8 cellular contexts compared by ENCODE assay signal in the genomic region with DNA sequence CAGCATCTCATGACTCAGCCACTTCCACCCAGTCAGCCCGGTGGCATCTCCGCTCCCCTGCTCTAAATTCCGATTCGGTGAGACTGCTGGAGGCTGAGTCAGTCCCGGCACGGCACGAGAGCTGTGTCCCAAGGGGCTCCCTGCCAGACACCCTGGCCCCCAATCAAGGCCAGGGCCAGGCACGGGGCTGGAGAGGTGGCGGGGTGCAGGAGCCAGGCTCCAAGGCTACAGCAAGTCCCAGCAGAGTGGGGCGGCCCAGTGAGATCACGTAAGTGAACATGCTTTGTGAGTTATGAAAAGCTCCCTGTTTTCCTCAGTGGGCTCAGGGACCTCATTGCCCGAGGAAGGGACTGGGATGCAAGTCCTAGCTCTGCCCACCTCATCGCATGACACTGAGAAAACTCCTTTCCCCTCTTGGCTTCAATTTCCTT. TPM values are rescaled to one million over a fixed set of nuclear protein-coding genes. Genes with fewer than 3 reads are reported as not detected.
A peak's percentile ranks its signal among the peaks of the same experiment; 100 is the strongest.
DNase-seq lines count a peak whose midpoint lies in the region; ATAC-seq, FAIRE-seq and TF ChIP-seq lines count a peak whose summit lies in the region.

No MANE protein-coding gene starts in this region.

- BruUV-seq in K562 (replicated peaks; lab: Mats Ljungman, UMichigan): no TSS peak

- no peaks in the 10 kb centered on the region for H3K27me3 ChIP-seq in K562 (ENCODE audit: control insufficient read depth in 2 of 2, insufficient read depth in 2 of 2, low read length in 2 of 2)
- no peaks in the 10 kb centered on the region for H3K27me3 ChIP-seq in testis

- no peak overlapping the region for H3K4me3 ChIP-seq in K562
- no peak overlapping the region for H3K4me3 ChIP-seq in testis

- H4K20me1 ChIP-seq in K562 (replicated peaks; ENCODE audit: control insufficient read depth, insufficient read depth, low read length): no peaks in the 10 kb centered on the region

- peak overlapping the region; percentile 1; the same call in 1 of the 2 replicates for H3K4me2 ChIP-seq in K562 (ENCODE audit: insufficient read depth, low read length)

- H3K4me1 ChIP-seq in K562 (replicated peaks in 1 of 2; ENCODE audit: control insufficient read depth in 2 of 2, insufficient read depth in 2 of 2, low read length in 2 of 2) (peaks cover 43 to 72% of the 10 kb centered on the region in 2 experiments), testis (peaks cover 49% of the 10 kb centered on the region)

- TF ChIP-seq CTCF in K562 (IDR thresholded peaks at IDR 0.05 in 2 of 3, conservative IDR thresholded peaks at IDR 0.05 in 1 of 3; ENCODE audit: insufficient read depth in 2 of 3, low read depth in 1 of 3, low read length in 3 of 3) (no peak), testis (IDR thresholded peaks at IDR 0.05) (no peak)

- no peak overlapping the region for H2AFZ ChIP-seq in K562 (ENCODE audit: low read depth, low read length)

- WGBS in K562 (ENCODE audit: insufficient coverage, low coverage, missing lambda C conversion rate): 26% methylated on average over 13 of the region's 13 CpGs
- 30 to 35% methylated on average over 12 to 13 of the region's 13 CpGs for WGBS in testis, 2 donors

- POLR2A ChIA-PET in K562 (lab: Yijun Ruan, JAX): interaction anchor here (0.5 to 2.3 kb wide), 11 partner anchors 9 to 227 kb away, joined by 3 to 14 read pairs (median 3); a partner anchor contains a TSS

- H3K9me1 ChIP-seq in K562 (ENCODE audit: control insufficient read depth, insufficient read depth, low read length): no peaks in the 10 kb centered on the region

- CTCF ChIA-PET in K562 (lab: Yijun Ruan, JAX; ENCODE audit: low intra/inter-chr PET ratio): no interaction called here

- ATAC-seq in K562 (peak; percentile 4; the same call in 2 of the 3 replicates), GM18868 (IDR thresholded peaks at IDR 0.05; ENCODE audit: unreplicated experiment) (no peak), HG02852 (IDR thresholded peaks at IDR 0.05; ENCODE audit: unreplicated experiment) (no peak)

- in situ Hi-C loops in K562 (cut with MboI): no loop called here

- no peak for TF ChIP-seq POLR2A in K562 (conservative IDR thresholded peaks at IDR 0.05)
- no peak for TF ChIP-seq POLR2A in testis (IDR thresholded peaks at IDR 0.05)

- peak; percentile 51 for FAIRE-seq in K562 (lab: Jason Lieb, UNC)

- no peak for TF ChIP-seq RAD21 in K562 (CRISPR knock-in tag; conservative IDR thresholded peaks at IDR 0.05 in 1 of 2, IDR thresholded peaks at IDR 0.05 in 1 of 2)

- H3K27ac ChIP-seq in K562 (ENCODE audit: extremely low read depth, low read depth, low read length) (no peak overlapping the region), testis (peak overlapping the region; percentile 6 to 97)

- DNase-seq in HPDE6-E6E7 (ENCODE audit: extremely low spot score) (peak; percentile 94), K562 (ENCODE audit: extremely low read depth in 1 of 4, low spot score in 3 of 4) (peak in 2 of 4 experiments; percentile 53 to 55), iris pigment epithelial cell (ENCODE audit: low read depth) (peak; percentile 98), testis (peak; percentile 60), SK-N-DZ (ENCODE audit: low spot score) (no peak), SKM-1 (lab: John Stamatoyannopoulos, UW; ENCODE audit: unreplicated experiment) (no peak)

- H3K36me3 ChIP-seq in K562 (ENCODE audit: control insufficient read depth, insufficient read depth, low read length) (peaks cover 14% of the 10 kb centered on the region; the same call in 1 of the 3 replicates), testis (ENCODE audit: low read depth, missing control alignments) (no peaks in the 10 kb centered on the region)

- no peaks in the 10 kb centered on the region for H3K9me3 ChIP-seq in K562 (replicated peaks; ENCODE audit: control insufficient read depth, insufficient read depth, low read depth, low read length)
- H3K9me3 ChIP-seq in testis: no peaks in the 10 kb centered on the region

- peak overlapping the region in 1 of 2 experiments; percentile 84; a peak in 3 of 4 replicates for H3K9ac ChIP-seq in K562 (ENCODE audit: insufficient read depth in 1 of 2, low read depth in 2 of 2, low read length in 2 of 2)

- intact Hi-C loops in K562 (cut with micrococcal nuclease): no loop called here
- intact Hi-C loops in testis (cut with DNase I; ENCODE audit: low total_unique reads): no loop called here

- TF ChIP-seq EP300 in K562 (IDR thresholded peaks at IDR 0.05; ENCODE audit: low read length): no peak

- H3K79me2 ChIP-seq in K562 (ENCODE audit: control insufficient read depth, insufficient read depth, low read length): peaks cover 31% of the 10 kb centered on the region

RNA-seq across cellular contexts. Expression of a gene that starts 3.0 kb away (rescaled TPM):
- total RNA-seq in K562 (2011; cell fraction: chromatin; rRNA removed; ENCODE audit: low replicate concordance): 10.7 and 38.4 TPM in 2 replicates
- 35.5 and 41.9 TPM in 2 replicates for total RNA-seq in K562 (2011; cell fraction: nucleolus; rRNA removed)
- total RNA-seq in K562 (2011; cell fraction: nucleoplasm; rRNA removed): 27.5 and 27.9 TPM in 2 replicates
- total RNA-seq in K562 (2014; rRNA removed) (6.6 and 11.1 TPM in 2 replicates), K562 (2014; rRNA removed; fragmentation: Illumina TruSeq; extraction: Trizol) (7.2 and 10.6 TPM in 2 replicates), K562 (2015; rRNA removed; fragmentation: Illumina TruSeq; extraction: Trizol) (12.8 and 14.3 TPM in 2 replicates), K562 (2021) (34.5 and 35.9 TPM in 2 replicates), testis (10 to 100 TPM; 54.4 to 54.8 TPM)
- polyA plus RNA-seq in K562 (2011; rRNA removed) (18.9 and 34.0 TPM in 2 replicates), K562 (2014; fragmentation: Illumina TruSeq; extraction: Trizol) (31.7 and 40.6 TPM in 2 replicates), K562 (2014; fragmentation: Nextera tagmentation; extraction: Ambion mirVana) (1 to 10 TPM; 3.6 to 4.6 TPM), K562 (2014; rRNA removed) (26.6 and 31.3 TPM in 2 replicates), testis (ENCODE audit: insufficient read depth, low read depth, low replicate concordance) (89.2 TPM)
- polyA plus RNA-seq in K562 (2011; cell fraction: cytosol; rRNA removed): 54.6 and 96.4 TPM in 2 replicates
- 44.1 and 53.6 TPM in 2 replicates for polyA plus RNA-seq in K562 (2011; cell fraction: nucleus; rRNA removed)
- polyA plus RNA-seq in K562 (2012): 26.5 and 54.0 TPM in 2 replicates
- polyA minus RNA-seq in K562 (2011; rRNA and poly(A)+ RNA removed): 9.8 and 12.4 TPM in 2 replicates
- polyA minus RNA-seq in K562 (2011; cell fraction: cytosol; rRNA and poly(A)+ RNA removed): 20.2 and 22.9 TPM in 2 replicates
- polyA minus RNA-seq in K562 (2011; cell fraction: nucleus; rRNA and poly(A)+ RNA removed): 18.7 and 26.1 TPM in 2 replicates
- polyA plus RNA-seq in SK-N-DZ (2014; cell fraction: cytosol; rRNA removed): 13.3 and 20.3 TPM in 2 replicates
- polyA plus RNA-seq in SK-N-DZ (2014; cell fraction: nucleus; rRNA removed): 9.9 and 10.5 TPM in 2 replicates

RNA-seq across cellular contexts. Expression of a gene that starts 3.4 kb away (rescaled TPM):
- 7.1 and 14.3 TPM in 2 replicates for total RNA-seq in K562 (2011; cell fraction: chromatin; rRNA removed; ENCODE audit: low replicate concordance)
- 10.8 and 17.7 TPM in 2 replicates for total RNA-seq in K562 (2011; cell fraction: nucleolus; rRNA removed)
- total RNA-seq in K562 (2011; cell fraction: nucleoplasm; rRNA removed): 6.3 and 10.6 TPM in 2 replicates
- 189 and 200 TPM in 2 replicates for total RNA-seq in K562 (2014; rRNA removed)
- total RNA-seq in K562 (2014; rRNA removed; fragmentation: Illumina TruSeq; extraction: Trizol): 25.2 and 30.3 TPM in 2 replicates
- 124 and 127 TPM in 2 replicates for total RNA-seq in K562 (2015; rRNA removed; fragmentation: Illumina TruSeq; extraction: Trizol)
- 92.2 and 92.9 TPM in 2 replicates for total RNA-seq in K562 (2021)
- 32.6 and 40.4 TPM in 2 replicates for polyA plus RNA-seq in K562 (2011; rRNA removed)
- 58.8 and 72.4 TPM in 2 replicates for polyA plus RNA-seq in K562 (2011; cell fraction: cytosol; rRNA removed)
- polyA plus RNA-seq in K562 (2011; cell fraction: nucleus; rRNA removed): 44.8 and 52.7 TPM in 2 replicates
- 130 and 155 TPM in 2 replicates for polyA plus RNA-seq in K562 (2012)
- polyA plus RNA-seq in K562 (2014; fragmentation: Illumina TruSeq; extraction: Trizol): 108 and 122 TPM in 2 replicates
- polyA plus RNA-seq in K562 (2014; fragmentation: Nextera tagmentation; extraction: Ambion mirVana): 10 to 100 TPM in 1 of 2 experiments, 1 to 10 TPM in 1; 9.6 to 14.3 TPM
- 167 and 169 TPM in 2 replicates for polyA plus RNA-seq in K562 (2014; rRNA removed)
- 5.1 and 10.2 TPM in 2 replicates for polyA minus RNA-seq in K562 (2011; rRNA and poly(A)+ RNA removed)
- polyA minus RNA-seq in K562 (2011; cell fraction: cytosol; rRNA and poly(A)+ RNA removed): 21.1 and 26.8 TPM in 2 replicates
- 6.7 and 7.8 TPM in 2 replicates for polyA minus RNA-seq in K562 (2011; cell fraction: nucleus; rRNA and poly(A)+ RNA removed)
- total RNA-seq in testis: 100 to 1,000 TPM; 215 to 243 TPM
- 304 TPM for polyA plus RNA-seq in testis (ENCODE audit: insufficient read depth, low read depth, low replicate concordance)
- 63.8 and 70.1 TPM in 2 replicates for polyA plus RNA-seq in SK-N-DZ (2014; cell fraction: cytosol; rRNA removed)
- polyA plus RNA-seq in SK-N-DZ (2014; cell fraction: nucleus; rRNA removed): 69.2 and 74.1 TPM in 2 replicates

RNA-seq across cellular contexts. Expression of a gene that starts 15.6 kb away (rescaled TPM):
- 27.7 and 48.1 TPM in 2 replicates for total RNA-seq in K562 (2011; cell fraction: chromatin; rRNA removed; ENCODE audit: low replicate concordance)
- 22.8 and 24.7 TPM in 2 replicates for total RNA-seq in K562 (2011; cell fraction: nucleolus; rRNA removed)
- total RNA-seq in K562 (2011; cell fraction: nucleoplasm; rRNA removed): 23.9 and 41.4 TPM in 2 replicates
- 18.6 and 21.3 TPM in 2 replicates for total RNA-seq in K562 (2014; rRNA removed)
- total RNA-seq in K562 (2014; rRNA removed; fragmentation: Illumina TruSeq; extraction: Trizol): 4.6 and 6.2 TPM in 2 replicates
- 10.0 and 12.4 TPM in 2 replicates for total RNA-seq in K562 (2015; rRNA removed; fragmentation: Illumina TruSeq; extraction: Trizol)
- total RNA-seq in K562 (2021): 26.1 and 28.7 TPM in 2 replicates
- polyA plus RNA-seq in K562 (2011; rRNA removed): 5.3 and 9.0 TPM in 2 replicates
- 7.6 and 12.9 TPM in 2 replicates for polyA plus RNA-seq in K562 (2011; cell fraction: cytosol; rRNA removed)
- 10.1 and 26.6 TPM in 2 replicates for polyA plus RNA-seq in K562 (2011; cell fraction: nucleus; rRNA removed)
- polyA plus RNA-seq in K562 (2012): 24.9 and 29.1 TPM in 2 replicates
- 26.9 and 39.6 TPM in 2 replicates for polyA plus RNA-seq in K562 (2014; fragmentation: Illumina TruSeq; extraction: Trizol)
- polyA plus RNA-seq in K562 (2014; fragmentation: Nextera tagmentation; extraction: Ambion mirVana): 1 to 10 TPM; 3.5 to 4.2 TPM
- polyA plus RNA-seq in K562 (2014; rRNA removed): 16.3 and 16.9 TPM in 2 replicates
- 4.3 and 5.1 TPM in 2 replicates for polyA minus RNA-seq in K562 (2011; rRNA and poly(A)+ RNA removed)
- 7.8 and 8.3 TPM in 2 replicates for polyA minus RNA-seq in K562 (2011; cell fraction: cytosol; rRNA and poly(A)+ RNA removed)
- 6.1 and 10.8 TPM in 2 replicates for polyA minus RNA-seq in K562 (2011; cell fraction: nucleus; rRNA and poly(A)+ RNA removed)
- 1 to 10 TPM; 1.7 to 2.0 TPM for total RNA-seq in testis
- polyA plus RNA-seq in testis (ENCODE audit: insufficient read depth, low read depth, low replicate concordance): 1.7 TPM
- polyA plus RNA-seq in SK-N-DZ (2014; cell fraction: cytosol; rRNA removed): not detected in 2 replicates
- polyA plus RNA-seq in SK-N-DZ (2014; cell fraction: nucleus; rRNA removed): not detected in 2 replicates

RNA-seq across cellular contexts. Expression of a gene that starts 25.4 kb away (rescaled TPM):
- total RNA-seq in K562 (2011; cell fraction: chromatin; rRNA removed; ENCODE audit: low replicate concordance): 1.2 and 7.1 TPM in 2 replicates
- total RNA-seq in K562 (2011; cell fraction: nucleolus; rRNA removed): 15.7 and 17.8 TPM in 2 replicates
- 7.0 and 7.4 TPM in 2 replicates for total RNA-seq in K562 (2011; cell fraction: nucleoplasm; rRNA removed)
- total RNA-seq in K562 (2014; rRNA removed) (138 and 161 TPM in 2 replicates), K562 (2014; rRNA removed; fragmentation: Illumina TruSeq; extraction: Trizol) (0.26 and 0.29 TPM in 2 replicates), K562 (2015; rRNA removed; fragmentation: Illumina TruSeq; extraction: Trizol) (6.2 and 11.7 TPM in 2 replicates), K562 (2021) (64.4 and 74.8 TPM in 2 replicates), testis (100 to 1,000 TPM in 1 of 2 donors, 10 to 100 TPM in 1; 77.1 to 102 TPM)
- polyA plus RNA-seq in K562 (2011; rRNA removed) (6.8 and 7.9 TPM in 2 replicates), K562 (2014; fragmentation: Illumina TruSeq; extraction: Trizol) (0.30 and 1.9 TPM in 2 replicates), K562 (2014; fragmentation: Nextera tagmentation; extraction: Ambion mirVana) (under 1 TPM; 0.14 to 0.29 TPM), K562 (2014; rRNA removed) (92.3 TPM in 2 replicates), testis (ENCODE audit: insufficient read depth, low read depth, low replicate concordance) (17.1 TPM)
- 19.3 and 81.8 TPM in 2 replicates for polyA plus RNA-seq in K562 (2011; cell fraction: cytosol; rRNA removed)
- polyA plus RNA-seq in K562 (2011; cell fraction: nucleus; rRNA removed): 7.6 and 15.8 TPM in 2 replicates
- polyA plus RNA-seq in K562 (2012): 35.5 and 38.4 TPM in 2 replicates
- 0.27 and 0.49 TPM in 2 replicates for polyA minus RNA-seq in K562 (2011; rRNA and poly(A)+ RNA removed)
- polyA minus RNA-seq in K562 (2011; cell fraction: cytosol; rRNA and poly(A)+ RNA removed): 11.3 and 22.7 TPM in 2 replicates
- polyA minus RNA-seq in K562 (2011; cell fraction: nucleus; rRNA and poly(A)+ RNA removed): 9.6 and 14.0 TPM in 2 replicates
- polyA plus RNA-seq in SK-N-DZ (2014; cell fraction: cytosol; rRNA removed): 23.0 and 33.6 TPM in 2 replicates
- 25.6 and 28.1 TPM in 2 replicates for polyA plus RNA-seq in SK-N-DZ (2014; cell fraction: nucleus; rRNA removed)

RNA-seq across cellular contexts. Expression of a gene that starts 27.6 kb away (rescaled TPM):
- 53.7 and 168 TPM in 2 replicates for total RNA-seq in K562 (2011; cell fraction: chromatin; rRNA removed; ENCODE audit: low replicate concordance)
- 118 and 119 TPM in 2 replicates for total RNA-seq in K562 (2011; cell fraction: nucleolus; rRNA removed)
- total RNA-seq in K562 (2011; cell fraction: nucleoplasm; rRNA removed): 83.9 and 91.0 TPM in 2 replicates
- total RNA-seq in K562 (2014; rRNA removed) (77.2 and 98.5 TPM in 2 replicates), K562 (2014; rRNA removed; fragmentation: Illumina TruSeq; extraction: Trizol) (36.8 and 44.6 TPM in 2 replicates), K562 (2015; rRNA removed; fragmentation: Illumina TruSeq; extraction: Trizol) (45.8 and 46.8 TPM in 2 replicates), K562 (2021) (51.1 and 54.0 TPM in 2 replicates), testis (100 to 1,000 TPM; 144 to 149 TPM)
- polyA plus RNA-seq in K562 (2011; rRNA removed) (58.8 and 69.4 TPM in 2 replicates), K562 (2014; fragmentation: Illumina TruSeq; extraction: Trizol) (48.6 and 62.8 TPM in 2 replicates), K562 (2014; fragmentation: Nextera tagmentation; extraction: Ambion mirVana) (10 to 100 TPM; 41.2 to 46.2 TPM), K562 (2014; rRNA removed) (79.2 and 82.8 TPM in 2 replicates), testis (ENCODE audit: insufficient read depth, low read depth, low replicate concordance) (131 TPM)
- 81.2 and 144 TPM in 2 replicates for polyA plus RNA-seq in K562 (2011; cell fraction: cytosol; rRNA removed)
- polyA plus RNA-seq in K562 (2011; cell fraction: nucleus; rRNA removed): 131 and 187 TPM in 2 replicates
- 65.8 and 94.8 TPM in 2 replicates for polyA plus RNA-seq in K562 (2012)
- 43.2 and 46.4 TPM in 2 replicates for polyA minus RNA-seq in K562 (2011; rRNA and poly(A)+ RNA removed)
- polyA minus RNA-seq in K562 (2011; cell fraction: cytosol; rRNA and poly(A)+ RNA removed): 59.7 and 70.4 TPM in 2 replicates
- polyA minus RNA-seq in K562 (2011; cell fraction: nucleus; rRNA and poly(A)+ RNA removed): 47.0 and 54.9 TPM in 2 replicates
- polyA plus RNA-seq in SK-N-DZ (2014; cell fraction: cytosol; rRNA removed): 115 and 152 TPM in 2 replicates
- polyA plus RNA-seq in SK-N-DZ (2014; cell fraction: nucleus; rRNA removed): 150 and 171 TPM in 2 replicates

Comparison
In these comparisons a context has a peak if more than half of its experiments do, and no peak if none do; other contexts are left out.
1. DNase-seq: peak in HPDE6-E6E7 (single experiment), iris pigment epithelial cell (single experiment) and testis (single experiment); none in SK-N-DZ (single experiment) and SKM-1 (single experiment).